ENCODE assay signal across 1 cellular context in the genomic region with DNA sequence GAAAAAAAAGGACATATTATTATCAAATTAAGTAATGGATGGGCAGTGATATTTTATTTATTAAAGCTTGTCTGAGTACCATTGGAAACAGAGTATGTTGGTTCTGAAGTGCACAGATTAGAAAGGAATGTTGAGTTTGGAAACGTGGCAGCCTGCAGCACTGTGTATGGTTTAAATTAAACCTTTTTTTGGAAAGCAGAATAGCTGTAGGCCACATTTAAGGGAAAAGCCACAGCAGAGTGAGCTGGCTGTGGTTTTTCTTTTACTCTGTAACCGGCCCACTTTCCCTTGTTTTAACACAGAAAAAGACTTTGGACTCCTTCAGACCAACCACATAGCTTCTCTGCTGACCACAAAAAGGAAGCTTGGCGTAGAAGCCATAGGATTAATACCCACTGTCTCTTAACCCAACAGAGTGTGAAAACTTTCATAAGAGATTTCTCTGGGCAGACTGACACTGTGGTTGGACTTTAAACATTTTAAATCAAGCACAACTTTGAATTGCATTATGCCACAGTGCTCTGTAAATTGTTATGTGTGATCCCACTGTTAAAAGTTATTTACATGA.
TF ChIP-seq lines count a peak whose summit lies in the region.

No MANE protein-coding gene starts in this region.

TF ChIP-seq in liver, 16 proteins besides CTCF, POLR2A, EP300 and RAD21 (continued from another document):
- TF ChIP-seq YY1 (IDR thresholded peaks at IDR 0.05), result peak; percentile 61
- TF ChIP-seq FOXA1 (IDR thresholded peaks at IDR 0.05), result no peak
- TF ChIP-seq NR2F2 (IDR thresholded peaks at IDR 0.05), result no peak
- TF ChIP-seq FOXA2 (IDR thresholded peaks at IDR 0.05), result no peak
- TF ChIP-seq, protein P1, sequence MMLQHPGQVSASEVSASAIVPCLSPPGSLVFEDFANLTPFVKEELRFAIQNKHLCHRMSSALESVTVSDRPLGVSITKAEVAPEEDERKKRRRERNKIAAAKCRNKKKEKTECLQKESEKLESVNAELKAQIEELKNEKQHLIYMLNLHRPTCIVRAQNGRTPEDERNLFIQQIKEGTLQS (IDR thresholded peaks at IDR 0.05), result no peak
- TF ChIP-seq GABPA (IDR thresholded peaks at IDR 0.05 in 1 of 2, conservative IDR thresholded peaks at IDR 0.05 in 1 of 2), result no peak
- TF ChIP-seq, protein P2, sequence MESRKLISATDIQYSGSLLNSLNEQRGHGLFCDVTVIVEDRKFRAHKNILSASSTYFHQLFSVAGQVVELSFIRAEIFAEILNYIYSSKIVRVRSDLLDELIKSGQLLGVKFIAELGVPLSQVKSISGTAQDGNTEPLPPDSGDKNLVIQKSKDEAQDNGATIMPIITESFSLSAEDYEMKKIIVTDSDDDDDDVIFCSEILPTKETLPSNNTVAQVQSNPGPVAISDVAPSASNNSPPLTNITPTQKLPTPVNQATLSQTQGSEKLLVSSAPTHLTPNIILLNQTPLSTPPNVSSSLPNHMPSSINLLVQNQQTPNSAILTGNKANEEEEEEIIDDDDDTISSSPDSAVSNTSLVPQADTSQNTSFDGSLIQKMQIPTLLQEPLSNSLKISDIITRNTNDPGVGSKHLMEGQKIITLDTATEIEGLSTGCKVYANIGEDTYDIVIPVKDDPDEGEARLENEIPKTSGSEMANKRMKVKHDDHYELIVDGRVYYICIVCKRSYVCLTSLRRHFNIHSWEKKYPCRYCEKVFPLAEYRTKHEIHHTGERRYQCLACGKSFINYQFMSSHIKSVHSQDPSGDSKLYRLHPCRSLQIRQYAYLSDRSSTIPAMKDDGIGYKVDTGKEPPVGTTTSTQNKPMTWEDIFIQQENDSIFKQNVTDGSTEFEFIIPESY (IDR thresholded peaks at IDR 0.05), result no peak
